In the genomic region with DNA sequence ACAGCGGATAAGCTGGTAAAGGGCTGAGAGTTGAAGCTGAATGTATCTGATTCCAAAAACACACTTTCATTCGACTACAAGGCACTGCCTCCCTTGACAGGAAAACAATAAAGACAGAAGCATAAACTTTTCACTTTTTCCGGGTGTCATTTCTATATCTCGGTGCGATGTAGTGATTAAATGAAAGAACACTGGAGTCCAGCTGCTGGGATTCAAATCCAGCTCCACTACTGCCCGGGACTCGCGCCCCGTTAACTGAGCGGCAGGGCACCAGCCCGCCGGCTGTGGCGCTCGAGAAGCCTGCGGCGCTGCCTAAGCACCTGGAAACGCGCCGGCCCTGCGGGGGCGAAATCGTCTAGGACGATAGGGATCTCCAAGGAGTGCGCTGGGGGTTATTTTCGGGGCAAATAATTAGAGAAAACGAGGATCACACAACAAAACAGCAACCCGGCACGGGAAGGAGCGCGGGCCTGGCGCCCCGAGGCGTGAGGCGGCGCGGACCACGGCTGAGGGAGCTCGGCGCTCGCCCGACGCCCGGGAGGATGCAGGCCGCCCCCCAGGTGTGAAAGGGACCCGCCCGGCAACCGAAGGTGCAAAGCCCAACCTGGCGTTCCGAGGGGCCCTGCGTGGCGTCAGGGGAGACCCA, we compare ENCODE assay signal across 8 cellular contexts. TPM values are rescaled to one million over a fixed set of nuclear protein-coding genes. Genes with fewer than 3 reads are reported as not detected.
DNase-seq lines count a peak whose midpoint lies in the region; ATAC-seq and TF ChIP-seq lines count a peak whose summit lies in the region.

No MANE protein-coding gene starts in this region.

- H3K9ac ChIP-seq in endocrine pancreas (ENCODE audit: control insufficient read depth, insufficient read depth, low read length): peak overlapping the region; percentile 99

- ATAC-seq in GM18511 (IDR thresholded peaks at IDR 0.05; ENCODE audit: unreplicated experiment) (peak; percentile 51), HG03066 (IDR thresholded peaks at IDR 0.05; ENCODE audit: low read depth, unreplicated experiment) (peak; percentile 44)

- CTCF ChIA-PET in A673 (lab: Charles Lee): interaction anchor here (1.0 to 1.2 kb wide), 2 partner anchors 87 to 345 kb away, joined by 3 read pairs; no protein-coding TSS in a partner anchor

- H3K4me3 Mint-ChIP-seq in mesothelial cell of epicardium: peak overlapping the region; percentile 85

- H3K36me3 ChIP-seq in A673 (ENCODE audit: insufficient read depth, low read length, poor library complexity, severe bottlenecking) (no peaks in the 10 kb centered on the region), endocrine pancreas (ENCODE audit: control insufficient read depth, insufficient read depth, low read length) (no peaks in the 10 kb centered on the region)

- H3K4me1 ChIP-seq in A673 (ENCODE audit: insufficient read depth, low read length, poor library complexity, severe bottlenecking) (peaks cover 19% of the 10 kb centered on the region), endocrine pancreas (ENCODE audit: control insufficient read depth, insufficient read depth, low read length) (peaks cover 5% of the 10 kb centered on the region)

- H3K27ac Mint-ChIP-seq in mesothelial cell of epicardium: peak overlapping the region; percentile 93

- TF ChIP-seq CTCF in A673 (conservative IDR thresholded peaks at IDR 0.05; ENCODE audit: low read depth, low read length) (peak; percentile 48), mesothelial cell of epicardium (IDR thresholded peaks at IDR 0.05; ENCODE audit: unreplicated experiment) (no peak)

- POLR2A ChIA-PET in A673 (lab: Charles Lee; ENCODE audit: low non-redundant PET): no interaction called here

- H3K36me3 Mint-ChIP-seq in mesothelial cell of epicardium: no peaks in the 10 kb centered on the region

- H3K9me3 ChIP-seq in A673 (ENCODE audit: low read depth, low read length, poor library complexity, severe bottlenecking) (no peaks in the 10 kb centered on the region), endocrine pancreas (ENCODE audit: control insufficient read depth, low read length) (no peaks in the 10 kb centered on the region)

- H3K4me1 Mint-ChIP-seq in mesothelial cell of epicardium: peaks cover 16% of the 10 kb centered on the region

- H3K27me3 Mint-ChIP-seq in mesothelial cell of epicardium (ENCODE audit: low read depth): no peaks in the 10 kb centered on the region

- BruUV-seq in A673 (replicated peaks; lab: Mats Ljungman, UMichigan): no TSS peak

- no peaks in the 10 kb centered on the region for H3K9me3 Mint-ChIP-seq in mesothelial cell of epicardium

- H3K4me3 ChIP-seq in A673 (ENCODE audit: low read depth, low read length, poor library complexity, severe bottlenecking): peak overlapping the region; percentile 79
- peak overlapping the region; percentile 88 for H3K4me3 ChIP-seq in endocrine pancreas (ENCODE audit: control insufficient read depth, insufficient read depth, low read length)

- intact Hi-C loops in A673 (cut with micrococcal nuclease; ENCODE audit: unreplicated experiment): no loop called here

- H3K27ac ChIP-seq in A673 (ENCODE audit: low read depth, low read length, poor library complexity, severe bottlenecking): peak overlapping the region; percentile 94

- DNase-seq in A673 (ENCODE audit: low spot score): peak; percentile 72
- peak; percentile 44 for DNase-seq in NCI-H510A (lab: John Stamatoyannopoulos, UW)
- DNase-seq in activated CD8-positive, alpha-beta memory T cell treated with anti-CD3 and anti-CD28 coated beads for 24 hours: peak; percentile 85
- DNase-seq in mesothelial cell of epicardium (ENCODE audit: low spot score in 2 of 2, unreplicated experiment in 2 of 2): peak; percentile 45 to 78
- DNase-seq in stimulated activated CD8-positive, alpha-beta memory T cell treated with anti-CD3 and anti-CD28 coated beads, Interleukin-15, amount 100 ng/mL, for 24 hours (ENCODE audit: low read depth): peak; percentile 31

- H3K27me3 ChIP-seq in A673 (replicated peaks; ENCODE audit: insufficient read depth, low read depth, low read length, poor library complexity) (no peaks in the 10 kb centered on the region), endocrine pancreas (ENCODE audit: control insufficient read depth, insufficient read depth, low read length) (no peaks in the 10 kb centered on the region)

RNA-seq across cellular contexts. Expression of gene UIMC1, which starts 0.8 kb away (rescaled TPM):
- total RNA-seq in A673 (2021) (46.8 and 54.0 TPM in 2 replicates), mesothelial cell of epicardium (45.2 to 49.8 TPM (median 45.2 TPM) in 3 replicates)

RNA-seq across cellular contexts. Expression of gene ZNF346, which starts 16.8 kb away (rescaled TPM):
- total RNA-seq in A673 (2021) (27.3 and 29.3 TPM in 2 replicates), mesothelial cell of epicardium (42.3 to 48.6 TPM (median 46.9 TPM) in 3 replicates)

Comparison
In these comparisons a context has a peak if more than half of its experiments do, and no peak if none do; other contexts are left out.
1. Peak in every context shown above with its lines: DNase-seq, ATAC-seq, H3K4me3 ChIP-seq and H3K27ac ChIP-seq.
2. DNase-seq: peak in every context shown above with its lines; median percentile 85 in activated CD8-positive, alpha-beta memory T cell treated with anti-CD3 and anti-CD28 coated beads for 24 hours; 72 in A673; 62 in mesothelial cell of epicardium; 44 in NCI-H510A; 31 in stimulated activated CD8-positive, alpha-beta memory T cell treated with anti-CD3 and anti-CD28 coated beads, Interleukin-15, amount 100 ng/mL, for 24 hours.